ENCODE assay signal across 1 cellular context in the genomic region with DNA sequence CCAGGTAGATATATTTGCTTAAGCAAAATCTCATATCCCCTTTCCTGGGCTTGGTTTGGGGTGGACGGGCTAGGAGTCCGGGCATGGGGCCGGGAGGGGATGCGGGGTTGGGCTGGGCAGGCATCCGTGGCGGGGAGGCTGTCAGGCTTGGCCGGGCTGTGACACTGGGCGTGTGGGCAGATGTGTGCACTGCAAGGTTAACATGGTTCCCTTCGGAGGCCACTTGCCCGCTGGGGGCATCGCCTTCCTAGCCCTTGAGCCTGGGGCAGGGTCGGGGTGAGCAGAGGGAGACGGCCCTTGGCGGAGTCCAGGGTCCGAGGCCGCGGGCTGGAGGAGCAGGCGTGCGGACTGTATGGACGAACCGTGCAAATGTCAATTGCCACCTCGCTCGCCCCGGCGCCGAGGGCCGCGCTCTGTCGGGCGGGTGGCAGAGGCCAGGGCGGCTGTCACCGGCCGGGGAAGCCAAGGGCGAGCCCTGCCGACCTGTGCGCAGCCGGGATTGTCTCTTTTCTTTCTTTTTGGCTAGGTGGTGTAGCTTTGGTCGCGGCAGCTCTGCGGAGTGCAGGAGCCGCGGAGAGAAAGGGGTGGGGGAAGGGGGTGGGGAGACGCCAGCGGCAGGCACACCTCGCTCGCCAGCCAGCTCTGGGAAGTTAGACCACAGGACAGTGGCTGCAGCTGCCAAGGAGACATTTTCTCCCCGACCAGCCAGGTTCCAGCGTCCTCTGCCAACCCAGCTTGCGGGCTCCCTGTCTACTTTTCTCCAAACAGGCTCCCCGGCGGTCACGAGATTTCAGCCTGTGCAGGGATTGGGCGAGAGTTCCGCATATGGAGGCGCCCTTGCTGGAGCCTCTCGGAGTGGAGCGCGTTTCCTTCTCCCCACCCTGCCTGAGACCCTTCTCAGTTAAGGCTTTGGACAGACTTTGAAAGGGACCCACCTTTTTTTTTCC.
TF ChIP-seq lines count a peak whose summit lies in the region.

No MANE protein-coding gene starts in this region.

TF ChIP-seq in K562, 482 proteins besides CTCF, POLR2A, EP300 and RAD21 (continued from another document and continues in another):
- TF ChIP-seq NR3C1 (CRISPR knock-in tag; IDR thresholded peaks at IDR 0.05), result no peak
- TF ChIP-seq KDM4B (IDR thresholded peaks at IDR 0.05; ENCODE audit: borderline replicate concordance in 2 of 2, low read depth in 1 of 2), result no peak; a peak in 1 of 4 replicates
- peak; percentile 44; the same call in 1 of the 2 replicates for TF ChIP-seq ZNF239 (CRISPR knock-in tag; IDR thresholded peaks at IDR 0.05)
- no peak for TF ChIP-seq DPF2 (IDR thresholded peaks at IDR 0.05)
- no peak for TF ChIP-seq TEAD4 (IDR thresholded peaks at IDR 0.05; ENCODE audit: low read length)
- no peak for TF ChIP-seq TEAD4 (CRISPR knock-in tag; IDR thresholded peaks at IDR 0.05; ENCODE audit: borderline replicate concordance)
- TF ChIP-seq, protein P1, sequence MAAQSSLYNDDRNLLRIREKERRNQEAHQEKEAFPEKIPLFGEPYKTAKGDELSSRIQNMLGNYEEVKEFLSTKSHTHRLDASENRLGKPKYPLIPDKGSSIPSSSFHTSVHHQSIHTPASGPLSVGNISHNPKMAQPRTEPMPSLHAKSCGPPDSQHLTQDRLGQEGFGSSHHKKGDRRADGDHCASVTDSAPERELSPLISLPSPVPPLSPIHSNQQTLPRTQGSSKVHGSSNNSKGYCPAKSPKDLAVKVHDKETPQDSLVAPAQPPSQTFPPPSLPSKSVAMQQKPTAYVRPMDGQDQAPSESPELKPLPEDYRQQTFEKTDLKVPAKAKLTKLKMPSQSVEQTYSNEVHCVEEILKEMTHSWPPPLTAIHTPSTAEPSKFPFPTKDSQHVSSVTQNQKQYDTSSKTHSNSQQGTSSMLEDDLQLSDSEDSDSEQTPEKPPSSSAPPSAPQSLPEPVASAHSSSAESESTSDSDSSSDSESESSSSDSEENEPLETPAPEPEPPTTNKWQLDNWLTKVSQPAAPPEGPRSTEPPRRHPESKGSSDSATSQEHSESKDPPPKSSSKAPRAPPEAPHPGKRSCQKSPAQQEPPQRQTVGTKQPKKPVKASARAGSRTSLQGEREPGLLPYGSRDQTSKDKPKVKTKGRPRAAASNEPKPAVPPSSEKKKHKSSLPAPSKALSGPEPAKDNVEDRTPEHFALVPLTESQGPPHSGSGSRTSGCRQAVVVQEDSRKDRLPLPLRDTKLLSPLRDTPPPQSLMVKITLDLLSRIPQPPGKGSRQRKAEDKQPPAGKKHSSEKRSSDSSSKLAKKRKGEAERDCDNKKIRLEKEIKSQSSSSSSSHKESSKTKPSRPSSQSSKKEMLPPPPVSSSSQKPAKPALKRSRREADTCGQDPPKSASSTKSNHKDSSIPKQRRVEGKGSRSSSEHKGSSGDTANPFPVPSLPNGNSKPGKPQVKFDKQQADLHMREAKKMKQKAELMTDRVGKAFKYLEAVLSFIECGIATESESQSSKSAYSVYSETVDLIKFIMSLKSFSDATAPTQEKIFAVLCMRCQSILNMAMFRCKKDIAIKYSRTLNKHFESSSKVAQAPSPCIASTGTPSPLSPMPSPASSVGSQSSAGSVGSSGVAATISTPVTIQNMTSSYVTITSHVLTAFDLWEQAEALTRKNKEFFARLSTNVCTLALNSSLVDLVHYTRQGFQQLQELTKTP (IDR thresholded peaks at IDR 0.05; ENCODE audit: low read depth in 1 of 2, partially characterized antibody in 2 of 2), result no peak
- no peak; a peak in 1 of 4 replicates for TF ChIP-seq ARNT (IDR thresholded peaks at IDR 0.05)
- TF ChIP-seq CTBP1 (IDR thresholded peaks at IDR 0.05; ENCODE audit: borderline replicate concordance), result peak; percentile 26; the same call in 1 of the 2 replicates
- no peak for TF ChIP-seq ZNF347 (CRISPR knock-in tag; IDR thresholded peaks at IDR 0.05; ENCODE audit: low read depth)
- no peak for TF ChIP-seq SMC3 (conservative IDR thresholded peaks at IDR 0.05; ENCODE audit: insufficient read depth, low read depth, low read length)
- TF ChIP-seq, protein P2, sequence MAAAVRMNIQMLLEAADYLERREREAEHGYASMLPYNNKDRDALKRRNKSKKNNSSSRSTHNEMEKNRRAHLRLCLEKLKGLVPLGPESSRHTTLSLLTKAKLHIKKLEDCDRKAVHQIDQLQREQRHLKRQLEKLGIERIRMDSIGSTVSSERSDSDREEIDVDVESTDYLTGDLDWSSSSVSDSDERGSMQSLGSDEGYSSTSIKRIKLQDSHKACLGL (CRISPR knock-in tag; IDR thresholded peaks at IDR 0.05; ENCODE audit: borderline replicate concordance, poor library complexity, severe bottlenecking), result no peak
- TF ChIP-seq KLF6 (CRISPR knock-in tag; IDR thresholded peaks at IDR 0.05; ENCODE audit: borderline replicate concordance), result no peak
- no peak for TF ChIP-seq GATAD2A (IDR thresholded peaks at IDR 0.05)
- TF ChIP-seq ZNF140 (CRISPR knock-in tag; IDR thresholded peaks at IDR 0.05), result no peak
- TF ChIP-seq EWSR1 (IDR thresholded peaks at IDR 0.05; ENCODE audit: borderline replicate concordance, low read depth, partially characterized antibody), result no peak
- TF ChIP-seq, protein P3, sequence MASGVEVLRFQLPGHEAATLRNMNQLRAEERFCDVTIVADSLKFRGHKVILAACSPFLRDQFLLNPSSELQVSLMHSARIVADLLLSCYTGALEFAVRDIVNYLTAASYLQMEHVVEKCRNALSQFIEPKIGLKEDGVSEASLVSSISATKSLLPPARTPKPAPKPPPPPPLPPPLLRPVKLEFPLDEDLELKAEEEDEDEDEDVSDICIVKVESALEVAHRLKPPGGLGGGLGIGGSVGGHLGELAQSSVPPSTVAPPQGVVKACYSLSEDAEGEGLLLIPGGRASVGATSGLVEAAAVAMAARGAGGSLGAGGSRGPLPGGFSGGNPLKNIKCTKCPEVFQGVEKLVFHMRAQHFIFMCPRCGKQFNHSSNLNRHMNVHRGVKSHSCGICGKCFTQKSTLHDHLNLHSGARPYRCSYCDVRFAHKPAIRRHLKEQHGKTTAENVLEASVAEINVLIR (CRISPR knock-in tag; IDR thresholded peaks at IDR 0.05), result 0 out of 2 replicates have a peak, but pooled peaks have one; percentile 22
- TF ChIP-seq POLR2G (IDR thresholded peaks at IDR 0.05; ENCODE audit: low read depth, low read length), result peak; percentile 77
- TF ChIP-seq POLR2AphosphoS2 (IDR thresholded peaks at IDR 0.05; ENCODE audit: low read length), result no peak
- TF ChIP-seq GATA2 (CRISPR knock-in tag; IDR thresholded peaks at IDR 0.05), result no peak
- TF ChIP-seq, protein P4, sequence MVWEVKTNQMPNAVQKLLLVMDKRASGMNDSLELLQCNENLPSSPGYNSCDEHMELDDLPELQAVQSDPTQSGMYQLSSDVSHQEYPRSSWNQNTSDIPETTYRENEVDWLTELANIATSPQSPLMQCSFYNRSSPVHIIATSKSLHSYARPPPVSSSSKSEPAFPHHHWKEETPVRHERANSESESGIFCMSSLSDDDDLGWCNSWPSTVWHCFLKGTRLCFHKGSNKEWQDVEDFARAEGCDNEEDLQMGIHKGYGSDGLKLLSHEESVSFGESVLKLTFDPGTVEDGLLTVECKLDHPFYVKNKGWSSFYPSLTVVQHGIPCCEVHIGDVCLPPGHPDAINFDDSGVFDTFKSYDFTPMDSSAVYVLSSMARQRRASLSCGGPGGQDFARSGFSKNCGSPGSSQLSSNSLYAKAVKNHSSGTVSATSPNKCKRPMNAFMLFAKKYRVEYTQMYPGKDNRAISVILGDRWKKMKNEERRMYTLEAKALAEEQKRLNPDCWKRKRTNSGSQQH (CRISPR knock-in tag; IDR thresholded peaks at IDR 0.05), result peak; percentile 62; the same call in 1 of the 2 replicates
- TF ChIP-seq E2F3 (CRISPR knock-in tag; IDR thresholded peaks at IDR 0.05), result 0 out of 2 replicates have a peak, but pooled peaks have one; percentile 39
- TF ChIP-seq, protein P5, sequence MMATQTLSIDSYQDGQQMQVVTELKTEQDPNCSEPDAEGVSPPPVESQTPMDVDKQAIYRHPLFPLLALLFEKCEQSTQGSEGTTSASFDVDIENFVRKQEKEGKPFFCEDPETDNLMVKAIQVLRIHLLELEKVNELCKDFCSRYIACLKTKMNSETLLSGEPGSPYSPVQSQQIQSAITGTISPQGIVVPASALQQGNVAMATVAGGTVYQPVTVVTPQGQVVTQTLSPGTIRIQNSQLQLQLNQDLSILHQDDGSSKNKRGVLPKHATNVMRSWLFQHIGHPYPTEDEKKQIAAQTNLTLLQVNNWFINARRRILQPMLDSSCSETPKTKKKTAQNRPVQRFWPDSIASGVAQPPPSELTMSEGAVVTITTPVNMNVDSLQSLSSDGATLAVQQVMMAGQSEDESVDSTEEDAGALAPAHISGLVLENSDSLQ (IDR thresholded peaks at IDR 0.05), result no peak
- TF ChIP-seq HNRNPUL1 (IDR thresholded peaks at IDR 0.05; ENCODE audit: low read length), result no peak
- peak; percentile 13; the same call in 1 of the 2 replicates for TF ChIP-seq SMARCE1 (IDR thresholded peaks at IDR 0.05)
- no peak for TF ChIP-seq SMARCA5 (IDR thresholded peaks at IDR 0.05)
- TF ChIP-seq, protein P6, sequence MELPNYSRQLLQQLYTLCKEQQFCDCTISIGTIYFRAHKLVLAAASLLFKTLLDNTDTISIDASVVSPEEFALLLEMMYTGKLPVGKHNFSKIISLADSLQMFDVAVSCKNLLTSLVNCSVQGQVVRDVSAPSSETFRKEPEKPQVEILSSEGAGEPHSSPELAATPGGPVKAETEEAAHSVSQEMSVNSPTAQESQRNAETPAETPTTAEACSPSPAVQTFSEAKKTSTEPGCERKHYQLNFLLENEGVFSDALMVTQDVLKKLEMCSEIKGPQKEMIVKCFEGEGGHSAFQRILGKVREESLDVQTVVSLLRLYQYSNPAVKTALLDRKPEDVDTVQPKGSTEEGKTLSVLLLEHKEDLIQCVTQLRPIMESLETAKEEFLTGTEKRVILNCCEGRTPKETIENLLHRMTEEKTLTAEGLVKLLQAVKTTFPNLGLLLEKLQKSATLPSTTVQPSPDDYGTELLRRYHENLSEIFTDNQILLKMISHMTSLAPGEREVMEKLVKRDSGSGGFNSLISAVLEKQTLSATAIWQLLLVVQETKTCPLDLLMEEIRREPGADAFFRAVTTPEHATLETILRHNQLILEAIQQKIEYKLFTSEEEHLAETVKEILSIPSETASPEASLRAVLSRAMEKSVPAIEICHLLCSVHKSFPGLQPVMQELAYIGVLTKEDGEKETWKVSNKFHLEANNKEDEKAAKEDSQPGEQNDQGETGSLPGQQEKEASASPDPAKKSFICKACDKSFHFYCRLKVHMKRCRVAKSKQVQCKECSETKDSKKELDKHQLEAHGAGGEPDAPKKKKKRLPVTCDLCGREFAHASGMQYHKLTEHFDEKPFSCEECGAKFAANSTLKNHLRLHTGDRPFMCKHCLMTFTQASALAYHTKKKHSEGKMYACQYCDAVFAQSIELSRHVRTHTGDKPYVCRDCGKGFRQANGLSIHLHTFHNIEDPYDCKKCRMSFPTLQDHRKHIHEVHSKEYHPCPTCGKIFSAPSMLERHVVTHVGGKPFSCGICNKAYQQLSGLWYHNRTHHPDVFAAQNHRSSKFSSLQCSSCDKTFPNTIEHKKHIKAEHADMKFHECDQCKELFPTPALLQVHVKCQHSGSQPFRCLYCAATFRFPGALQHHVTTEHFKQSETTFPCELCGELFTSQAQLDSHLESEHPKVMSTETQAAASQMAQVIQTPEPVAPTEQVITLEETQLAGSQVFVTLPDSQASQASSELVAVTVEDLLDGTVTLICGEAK (IDR thresholded peaks at IDR 0.05), result peak; percentile 35; the same call in 1 of the 2 replicates
- TF ChIP-seq, protein P6 (CRISPR knock-in tag; IDR thresholded peaks at IDR 0.05), result no peak
- TF ChIP-seq, protein P7, sequence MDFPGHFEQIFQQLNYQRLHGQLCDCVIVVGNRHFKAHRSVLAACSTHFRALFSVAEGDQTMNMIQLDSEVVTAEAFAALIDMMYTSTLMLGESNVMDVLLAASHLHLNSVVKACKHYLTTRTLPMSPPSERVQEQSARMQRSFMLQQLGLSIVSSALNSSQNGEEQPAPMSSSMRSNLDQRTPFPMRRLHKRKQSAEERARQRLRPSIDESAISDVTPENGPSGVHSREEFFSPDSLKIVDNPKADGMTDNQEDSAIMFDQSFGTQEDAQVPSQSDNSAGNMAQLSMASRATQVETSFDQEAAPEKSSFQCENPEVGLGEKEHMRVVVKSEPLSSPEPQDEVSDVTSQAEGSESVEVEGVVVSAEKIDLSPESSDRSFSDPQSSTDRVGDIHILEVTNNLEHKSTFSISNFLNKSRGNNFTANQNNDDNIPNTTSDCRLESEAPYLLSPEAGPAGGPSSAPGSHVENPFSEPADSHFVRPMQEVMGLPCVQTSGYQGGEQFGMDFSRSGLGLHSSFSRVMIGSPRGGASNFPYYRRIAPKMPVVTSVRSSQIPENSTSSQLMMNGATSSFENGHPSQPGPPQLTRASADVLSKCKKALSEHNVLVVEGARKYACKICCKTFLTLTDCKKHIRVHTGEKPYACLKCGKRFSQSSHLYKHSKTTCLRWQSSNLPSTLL (IDR thresholded peaks at IDR 0.05), result no peak
